In the genomic region with DNA sequence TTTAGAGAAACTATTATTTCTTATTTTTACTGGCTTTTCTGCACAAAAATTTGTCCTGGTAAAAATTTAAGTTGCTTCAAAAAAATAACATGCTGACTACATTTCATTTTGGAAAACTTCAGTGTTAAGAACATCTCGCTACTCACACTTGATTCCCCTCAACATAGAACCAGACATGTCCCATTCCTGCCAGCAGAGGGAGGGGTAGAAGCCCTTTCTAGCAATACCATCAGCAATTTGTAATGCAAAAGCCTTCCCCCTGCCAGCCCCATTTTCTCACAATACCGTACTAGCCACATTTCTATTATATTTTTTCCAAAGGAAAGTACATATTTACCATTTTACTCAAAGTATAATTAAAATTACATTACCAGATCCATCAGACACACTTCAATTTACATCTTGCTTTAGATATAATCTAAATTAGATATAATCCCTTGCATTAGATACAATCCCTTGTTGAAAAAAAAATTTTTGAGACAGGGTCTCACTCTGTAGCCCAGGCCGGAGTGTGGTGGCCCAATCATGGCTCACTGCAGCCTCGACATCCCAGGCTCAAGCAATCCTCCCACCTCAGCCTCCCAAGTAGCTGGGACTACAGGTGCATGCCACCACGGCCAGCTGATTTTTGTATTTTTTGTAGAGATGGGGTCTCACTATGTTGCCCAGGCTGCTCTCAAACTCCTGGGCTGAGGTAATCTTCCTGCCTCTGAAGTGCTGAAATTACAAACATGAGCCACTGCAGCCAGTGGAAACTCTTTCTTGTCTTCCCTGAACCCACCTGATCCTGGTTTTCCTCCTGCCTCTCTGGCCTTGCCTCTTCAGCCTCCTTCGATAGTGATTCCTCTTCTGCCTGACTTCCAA, we compare ENCODE assay signal across 8 cellular contexts.
A peak's percentile ranks its signal among the peaks of the same experiment; 100 is the strongest.
DNase-seq lines count a peak whose midpoint lies in the region; ATAC-seq and TF ChIP-seq lines count a peak whose summit lies in the region.

No MANE protein-coding gene starts in this region.

- ATAC-seq in HG02642 (IDR thresholded peaks at IDR 0.05; ENCODE audit: poor library complexity, unreplicated experiment) (peak; percentile 78), GM18873 (IDR thresholded peaks at IDR 0.05; ENCODE audit: low FRiP score, unreplicated experiment) (no peak)

- no peak overlapping the region for H3K27ac ChIP-seq in 22Rv1

- DNase-seq in ELF-1 (ENCODE audit: low read depth, low spot score) (peak; percentile 46), NCI-H69 (lab: John Stamatoyannopoulos, UW) (peak; percentile 75), astrocyte of the hippocampus (ENCODE audit: low read depth, low spot score) (peak; percentile 72), iPS DF 19.7 (ENCODE audit: low read depth, low spot score) (peak; percentile 61)
- peak; percentile 11 to 24 for DNase-seq in stimulated activated CD4-positive, alpha-beta T cell treated with anti-CD3 and anti-CD28 coated beads, Interleukin-2, amount 100 ng/mL, for 24 hours

- TF ChIP-seq CTCF in 22Rv1 (IDR thresholded peaks at IDR 0.05): peak; percentile 85

Comparison
In these comparisons a context has a peak if more than half of its experiments do, and no peak if none do; other contexts are left out.
1. DNase-seq: peak in every context shown above with its lines; median percentile 75 in NCI-H69; 72 in astrocyte of the hippocampus; 61 in iPS DF 19.7; 46 in ELF-1; 18 in stimulated activated CD4-positive, alpha-beta T cell treated with anti-CD3 and anti-CD28 coated beads, Interleukin-2, amount 100 ng/mL, for 24 hours.